In genomic region chr5:177303121-177303924, GRCh38 we compare ENCODE assay signal across 8 cellular contexts. TPM values are rescaled to one million over a fixed set of nuclear protein-coding genes. Genes with fewer than 3 reads are reported as not detected.
DNase-seq lines count a peak whose midpoint lies in the region; ATAC-seq, FAIRE-seq and TF ChIP-seq lines count a peak whose summit lies in the region.

Gene PRELID1 (plus strand): TSS chr5:177303799. CDS start chr5:177303986, 187 bp downstream.
Gene RAB24 (minus strand): TSS chr5:177303719. CDS start chr5:177303288, 431 bp downstream.

- TF ChIP-seq EP300 in A549 (IDR thresholded peaks at IDR 0.05), result no peak

- no peaks in the 10 kb centered on the region for H3K27me3 ChIP-seq in kidney epithelial cell (ENCODE audit: control insufficient read depth, insufficient read depth, low read length)

- peak within 1 kb of the TSS; percentile 95 to 96 for H3K27ac ChIP-seq in A549

- TF ChIP-seq CTCF in A549 (IDR thresholded peaks at IDR 0.05), result peak; percentile 14; the same call in 2 of the 3 replicates
- no peak for TF ChIP-seq CTCF in kidney epithelial cell (IDR thresholded peaks at IDR 0.05; ENCODE audit: insufficient read depth, low read length, poor library complexity, severe bottlenecking)

- DNase-seq in A549 (ENCODE audit: low read depth in 1 of 2, low spot score in 1 of 2), result peak; percentile 77 to 84
- DNase-seq in NCI-H345 treated with DMSO at 0.1 percent for 48 hours (lab: John Stamatoyannopoulos, UW; ENCODE audit: unreplicated experiment), result peak; percentile 73
- DNase-seq in activated CD4-positive, CD25-positive, alpha-beta regulatory T cell treated with anti-CD3 and anti-CD28 coated beads, Interleukin-2, amount 50 U/mL, for 72 hours, result peak; percentile 95
- peak; percentile 80 for DNase-seq in cerebellar cortex (ENCODE audit: low spot score)
- DNase-seq in kidney epithelial cell (ENCODE audit: low read depth), result no peak
- DNase-seq in stimulated activated CD4-positive, alpha-beta T cell treated with anti-CD3 and anti-CD28 coated beads, Interleukin-15, amount 100 ng/mL, for 48 hours (ENCODE audit: low read depth in 2 of 2), result peak; percentile 78 to 87

- H3K36me3 ChIP-seq in kidney epithelial cell (ENCODE audit: control insufficient read depth, insufficient read depth, low read length), result peaks cover 1% of the 10 kb centered on the region

- 12% methylated on average over 30 of the region's 100 CpGs for WGBS in A549 (ENCODE audit: missing lambda C conversion rate)

- POLR2A ChIA-PET in A549 (lab: Yijun Ruan, JAX), result interaction anchor here (0.6 kb wide), 1 partner anchor 109 kb away, joined by 3 read pairs; no protein-coding TSS in a partner anchor

- FAIRE-seq in A549 (lab: Jason Lieb, UNC), result no peak

- peak within 1 kb of the TSS; percentile 99 for H3K4me2 ChIP-seq in A549

- TF ChIP-seq RAD21 in A549 (conservative IDR thresholded peaks at IDR 0.05 in 1 of 2, IDR thresholded peaks at IDR 0.05 in 1 of 2), result no peak

- no peaks in the 10 kb centered on the region for H3K9me3 ChIP-seq in A549

- peak; percentile 55 to 78 for ATAC-seq in A549
- ATAC-seq in GM18517 (IDR thresholded peaks at IDR 0.05; ENCODE audit: unreplicated experiment), result peak; percentile 48
- ATAC-seq in HG03064 (IDR thresholded peaks at IDR 0.05; ENCODE audit: low read depth, unreplicated experiment), result peak; percentile 52

- H3K4me3 ChIP-seq in A549 (peak within 1 kb of the TSS; percentile 68), kidney epithelial cell (ENCODE audit: low read depth, low read length) (peak within 1 kb of the TSS; percentile 80)

- CTCF ChIA-PET in A549 (lab: Yijun Ruan, JAX), result interaction anchor here (1.2 to 4.6 kb wide), 3 partner anchors 7 to 190 kb away, joined by 3 to 24 read pairs (median 14); no protein-coding TSS in a partner anchor

- H3K4me1 ChIP-seq in A549, result peaks cover 42% of the 10 kb centered on the region

- TF ChIP-seq POLR2A in A549 (IDR thresholded peaks at IDR 0.05; ENCODE audit: low read length), result peak; percentile 60

TF ChIP-seq in A549, 52 proteins besides CTCF, POLR2A, EP300 and RAD21 (continues in another document):
- no peak for TF ChIP-seq SREBF2 (IDR thresholded peaks at IDR 0.05)
- no peak for TF ChIP-seq NFE2L2 (conservative IDR thresholded peaks at IDR 0.05; ENCODE audit: low read length)
- TF ChIP-seq CEBPB (IDR thresholded peaks at IDR 0.05), result no peak
- TF ChIP-seq KDM5A (IDR thresholded peaks at IDR 0.05), result peak; percentile 76; the same call in 1 of the 2 replicates
- peak; percentile 86 for TF ChIP-seq MAX (IDR thresholded peaks at IDR 0.05)
- TF ChIP-seq CBX2 (IDR thresholded peaks at IDR 0.05; ENCODE audit: borderline replicate concordance, low read depth), result no peak
- no peak for TF ChIP-seq EHMT2 (IDR thresholded peaks at IDR 0.05; ENCODE audit: low read depth)
- no peak for TF ChIP-seq ZFP36 (IDR thresholded peaks at IDR 0.05; ENCODE audit: borderline replicate concordance, partially characterized antibody)
- TF ChIP-seq ZSCAN20 (CRISPR knock-in tag; IDR thresholded peaks at IDR 0.05), result no peak
- TF ChIP-seq BCL3 (IDR thresholded peaks at IDR 0.05), result peak; percentile 45; the same call in 1 of the 3 replicates
- TF ChIP-seq ESRRA (IDR thresholded peaks at IDR 0.05; ENCODE audit: borderline replicate concordance, low read length), result no peak
- no peak for TF ChIP-seq HEYL (CRISPR knock-in tag; IDR thresholded peaks at IDR 0.05)
- TF ChIP-seq POLR2AphosphoS2 (conservative IDR thresholded peaks at IDR 0.05; ENCODE audit: low read length), result no peak
- TF ChIP-seq CHD2 (IDR thresholded peaks at IDR 0.05; ENCODE audit: low read length, partially characterized antibody), result no peak
- TF ChIP-seq SMC3 (IDR thresholded peaks at IDR 0.05), result no peak
- no peak for TF ChIP-seq NR3C1 (IDR thresholded peaks at IDR 0.05)
- no peak for TF ChIP-seq FOXS1 (CRISPR knock-in tag; IDR thresholded peaks at IDR 0.05)
- no peak for TF ChIP-seq HOXA7 (CRISPR knock-in tag; IDR thresholded peaks at IDR 0.05)
- TF ChIP-seq RCOR1 (IDR thresholded peaks at IDR 0.05; ENCODE audit: low read depth, low read length), result no peak
- no peak for TF ChIP-seq HOXB13 (CRISPR knock-in tag; IDR thresholded peaks at IDR 0.05; ENCODE audit: low read depth)
- TF ChIP-seq FOSB (CRISPR knock-in tag; IDR thresholded peaks at IDR 0.05), result 0 out of 2 replicates have a peak, but pooled peaks have one; percentile 41
- TF ChIP-seq EHF (CRISPR knock-in tag; IDR thresholded peaks at IDR 0.05), result no peak
- peak; percentile 49; the same call in 1 of the 2 replicates for TF ChIP-seq MAZ (IDR thresholded peaks at IDR 0.05; ENCODE audit: borderline replicate concordance, low read depth, low read length)
- TF ChIP-seq PHF8 (IDR thresholded peaks at IDR 0.05; ENCODE audit: borderline replicate concordance, low read depth), result peak; percentile 60; the same call in 1 of the 2 replicates
- TF ChIP-seq CBX8 (IDR thresholded peaks at IDR 0.05), result no peak
- TF ChIP-seq ZNF302 (CRISPR knock-in tag; IDR thresholded peaks at IDR 0.05), result no peak
- 0 out of 2 replicates have a peak, but pooled peaks have one; percentile 74 for TF ChIP-seq MYC (IDR thresholded peaks at IDR 0.05; ENCODE audit: borderline replicate concordance, low read length)
- no peak for TF ChIP-seq HDAC2 (IDR thresholded peaks at IDR 0.05)
- no peak for TF ChIP-seq RNF2 (IDR thresholded peaks at IDR 0.05; ENCODE audit: borderline replicate concordance, low read depth)
- peak; percentile 64 to 88; a peak in 4 of 5 replicates for TF ChIP-seq JUN (IDR thresholded peaks at IDR 0.05)
- TF ChIP-seq USF2 (IDR thresholded peaks at IDR 0.05), result peak; percentile 89
- no peak for TF ChIP-seq ZC3H11A (IDR thresholded peaks at IDR 0.05)
- no peak for TF ChIP-seq HMGXB4 (CRISPR knock-in tag; IDR thresholded peaks at IDR 0.05; ENCODE audit: borderline replicate concordance)
- TF ChIP-seq TP53 (CRISPR knock-in tag; IDR thresholded peaks at IDR 0.05), result no peak
- no peak for TF ChIP-seq ELK1 (IDR thresholded peaks at IDR 0.05; ENCODE audit: low read depth, low read length)

RNA-seq across cellular contexts. Expression of gene PRELID1, which starts in this region (rescaled TPM):
- polyA plus RNA-seq in A549 (2011; rRNA removed) (218 and 227 TPM in 2 replicates), A549 (2017; fragmentation: RNase III; extraction: RNeasy Plus Mini Kit Qiagen cat#74134 plus additional on column Dnase treatment) (234 to 268 TPM (median 250 TPM) in 3 replicates)
- 555 and 569 TPM in 2 replicates for polyA plus RNA-seq in A549 (2012; cell fraction: cytosol; rRNA removed)
- 295 and 331 TPM in 2 replicates for polyA plus RNA-seq in A549 (2012; cell fraction: nucleus; rRNA removed)
- polyA minus RNA-seq in A549 (2011; rRNA and poly(A)+ RNA removed), result 140 and 167 TPM in 2 replicates
- total RNA-seq in kidney epithelial cell, result 178 and 199 TPM in 2 replicates

RNA-seq across cellular contexts. Expression of gene RAB24, which starts in this region (rescaled TPM):
- polyA plus RNA-seq in A549 (2011; rRNA removed), result 31.2 and 31.3 TPM in 2 replicates
- polyA plus RNA-seq in A549 (2012; cell fraction: cytosol; rRNA removed), result 67.8 and 69.1 TPM in 2 replicates
- polyA plus RNA-seq in A549 (2012; cell fraction: nucleus; rRNA removed), result 136 and 139 TPM in 2 replicates
- polyA plus RNA-seq in A549 (2017; fragmentation: RNase III; extraction: RNeasy Plus Mini Kit Qiagen cat#74134 plus additional on column Dnase treatment), result 30.0 to 34.5 TPM (median 33.7 TPM) in 3 replicates
- polyA minus RNA-seq in A549 (2011; rRNA and poly(A)+ RNA removed), result 10.8 and 12.4 TPM in 2 replicates
- 28.3 and 35.9 TPM in 2 replicates for total RNA-seq in kidney epithelial cell
